In the genomic region with DNA sequence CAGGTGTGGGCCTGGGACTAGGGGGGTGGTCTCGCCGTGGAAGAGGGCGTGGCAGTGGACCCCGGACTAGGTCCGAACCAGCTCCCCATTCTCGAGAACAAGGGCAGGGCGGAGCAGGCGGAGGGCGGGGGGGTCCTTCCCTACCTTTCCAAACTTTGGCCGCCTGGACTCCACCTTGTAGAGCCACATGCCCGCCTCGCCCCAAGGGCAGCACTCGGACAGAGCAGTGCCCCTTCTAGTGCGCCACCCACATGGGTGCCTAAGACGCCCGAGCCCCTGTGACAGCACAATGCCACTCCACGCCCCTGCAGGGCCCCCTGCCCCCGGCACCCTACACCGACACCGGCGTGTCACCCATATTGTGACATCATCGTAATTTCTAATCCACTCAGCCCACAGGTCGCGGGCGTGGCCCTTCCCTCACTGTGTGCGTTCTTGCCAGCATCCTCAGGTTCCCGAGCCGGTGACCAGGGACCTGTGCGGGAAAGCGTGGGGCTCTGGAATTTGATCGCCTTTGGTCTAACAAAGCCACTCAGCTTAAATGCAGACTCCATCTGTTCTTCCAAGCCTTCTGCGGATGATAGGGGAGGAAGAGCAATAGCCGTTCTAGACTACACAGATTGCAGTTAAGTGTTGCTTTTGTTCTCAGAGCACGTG, we compare ENCODE assay signal across 8 cellular contexts. TPM values are rescaled to one million over a fixed set of nuclear protein-coding genes. Genes with fewer than 3 reads are reported as not detected.
DNase-seq lines count a peak whose midpoint lies in the region; ATAC-seq, FAIRE-seq and TF ChIP-seq lines count a peak whose summit lies in the region.

No MANE protein-coding gene starts in this region.

- H3K9me3 ChIP-seq in pancreas, result no peaks in the 10 kb centered on the region

- 6 to 7% methylated on average over 30 to 34 of the region's 34 CpGs for WGBS in pancreas, 2 donors

- peak overlapping the region; percentile 67 to 96 for H3K4me3 ChIP-seq in foreskin fibroblast (ENCODE audit: low read depth in 1 of 2, low read length in 2 of 2)
- H3K4me3 ChIP-seq in pancreas, result peak overlapping the region; percentile 46 to 75 (median 58)

- peak; percentile 83 for DNase-seq in DMS79 (lab: John Stamatoyannopoulos, UW)
- DNase-seq in NCI-H2081 treated with DMSO at 0.1 percent for 48 hours (lab: John Stamatoyannopoulos, UW), result peak; percentile 39
- peak; percentile 48 to 56 for DNase-seq in activated T-cell treated with anti-CD3 and anti-CD28 coated beads, Interleukin-2, amount 50 U/mL, for 48 hours
- peak in 1 of 2 donors; percentile 33 for DNase-seq in foreskin fibroblast
- DNase-seq in pancreas, result peak in 2 of 6 donors; percentile 65 to 81
- no peak for DNase-seq in T1000 (lab: John Stamatoyannopoulos, UW)

- H3K27me3 ChIP-seq in pancreas, result no peaks in the 10 kb centered on the region

- intact Hi-C loops in pancreas (cut with DNase I), result loop anchor here in 1 of 3 donors (5.0 kb wide), 1 partner anchor 86 kb away; no protein-coding TSS in a partner anchor

- H3K27ac ChIP-seq in pancreas, result no peak overlapping the region

- TF ChIP-seq CTCF in foreskin fibroblast (IDR thresholded peaks at IDR 0.05; ENCODE audit: low read depth, low read length), result no peak
- TF ChIP-seq CTCF in pancreas (IDR thresholded peaks at IDR 0.05), result no peak

- peaks cover 0 to 9% (median 8%) of the 10 kb centered on the region in 3 donors for H3K4me1 ChIP-seq in pancreas

- ATAC-seq in pancreas (peak; percentile 6 to 17 (median 10)), GM18517 (IDR thresholded peaks at IDR 0.05; ENCODE audit: unreplicated experiment) (no peak), HG03460 (IDR thresholded peaks at IDR 0.05; ENCODE audit: unreplicated experiment) (no peak)

- no peaks in the 10 kb centered on the region for H3K36me3 ChIP-seq in pancreas

- no peak for FAIRE-seq in pancreas (lab: Jason Lieb, UNC)

RNA-seq across cellular contexts. Expression of gene STMN1, which starts 0.6 kb away (rescaled TPM):
- 10 to 100 TPM in 3 of 6 donors, 1 to 10 TPM in 3; 3.3 to 40.3 (median 8.7) TPM for total RNA-seq in pancreas
- polyA plus RNA-seq in pancreas, result 10 to 100 TPM; 16.2 to 58.0 TPM

RNA-seq across cellular contexts. Expression of gene PAQR7, which starts 31.3 kb away (rescaled TPM):
- total RNA-seq in pancreas, result 10 to 100 TPM in 1 of 6 donors, 1 to 10 TPM in 5; 3.2 to 13.0 (median 4.4) TPM
- 1 to 10 TPM; 4.4 to 5.7 TPM for polyA plus RNA-seq in pancreas

RNA-seq across cellular contexts. Expression of gene AUNIP, which starts 47.5 kb away (rescaled TPM):
- under 1 TPM in 4 of 6 donors, not detected in 2; 0.19 to 0.37 (median 0.29) TPM for total RNA-seq in pancreas
- polyA plus RNA-seq in pancreas, result not detected

Comparison
In these comparisons a context has a peak if more than half of its experiments do, and no peak if none do; other contexts are left out.
1. ATAC-seq: peak in pancreas (4 of 4); none in GM18517 (single experiment) and HG03460 (single experiment).